1 cellular context compared by ENCODE assay signal in the genomic region with DNA sequence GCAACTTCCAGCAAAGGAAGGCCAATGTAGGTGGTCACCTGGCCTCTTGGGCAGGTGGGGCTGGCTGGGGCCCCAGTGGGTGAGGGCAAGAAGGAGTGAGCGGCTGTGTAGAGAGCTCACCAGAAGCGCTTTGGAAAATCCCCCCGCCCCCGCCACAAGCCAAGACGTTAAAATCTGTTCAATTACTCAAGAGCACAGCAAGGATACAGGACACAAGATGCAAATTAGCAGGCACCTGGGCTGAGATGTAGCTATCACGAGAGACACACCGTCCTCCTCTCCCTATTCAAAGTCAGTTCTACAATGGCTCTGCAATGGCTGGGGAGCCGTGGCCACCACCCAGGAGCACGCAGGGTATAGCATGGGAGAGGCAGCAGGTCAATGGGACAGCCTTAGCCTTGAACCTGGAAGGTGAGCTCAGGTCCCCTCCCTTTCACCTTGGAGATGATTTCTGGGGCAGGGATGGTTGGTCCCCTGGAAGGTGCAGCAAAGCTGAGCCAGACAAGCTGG.
TF ChIP-seq lines count a peak whose summit lies in the region.

No MANE protein-coding gene starts in this region.

TF ChIP-seq in IMR-90, 13 proteins besides CTCF, POLR2A, EP300 and RAD21:
- TF ChIP-seq, protein P1, sequence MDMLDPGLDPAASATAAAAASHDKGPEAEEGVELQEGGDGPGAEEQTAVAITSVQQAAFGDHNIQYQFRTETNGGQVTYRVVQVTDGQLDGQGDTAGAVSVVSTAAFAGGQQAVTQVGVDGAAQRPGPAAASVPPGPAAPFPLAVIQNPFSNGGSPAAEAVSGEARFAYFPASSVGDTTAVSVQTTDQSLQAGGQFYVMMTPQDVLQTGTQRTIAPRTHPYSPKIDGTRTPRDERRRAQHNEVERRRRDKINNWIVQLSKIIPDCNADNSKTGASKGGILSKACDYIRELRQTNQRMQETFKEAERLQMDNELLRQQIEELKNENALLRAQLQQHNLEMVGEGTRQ (IDR thresholded peaks at IDR 0.05; ENCODE audit: low read depth, low read length), result no peak
- TF ChIP-seq, protein P2, sequence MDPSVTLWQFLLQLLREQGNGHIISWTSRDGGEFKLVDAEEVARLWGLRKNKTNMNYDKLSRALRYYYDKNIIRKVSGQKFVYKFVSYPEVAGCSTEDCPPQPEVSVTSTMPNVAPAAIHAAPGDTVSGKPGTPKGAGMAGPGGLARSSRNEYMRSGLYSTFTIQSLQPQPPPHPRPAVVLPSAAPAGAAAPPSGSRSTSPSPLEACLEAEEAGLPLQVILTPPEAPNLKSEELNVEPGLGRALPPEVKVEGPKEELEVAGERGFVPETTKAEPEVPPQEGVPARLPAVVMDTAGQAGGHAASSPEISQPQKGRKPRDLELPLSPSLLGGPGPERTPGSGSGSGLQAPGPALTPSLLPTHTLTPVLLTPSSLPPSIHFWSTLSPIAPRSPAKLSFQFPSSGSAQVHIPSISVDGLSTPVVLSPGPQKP (IDR thresholded peaks at IDR 0.05; ENCODE audit: borderline replicate concordance, low read depth, low read length), result no peak
- no peak for TF ChIP-seq MAFK (IDR thresholded peaks at IDR 0.05; ENCODE audit: low read depth, low read length)
- TF ChIP-seq CEBPB (IDR thresholded peaks at IDR 0.05; ENCODE audit: low read depth, low read length), result no peak
- no peak for TF ChIP-seq NFE2L2 (IDR thresholded peaks at IDR 0.05; ENCODE audit: low read depth, low read length)
- TF ChIP-seq CHD1 (IDR thresholded peaks at IDR 0.05; ENCODE audit: low read depth, low read length), result no peak
